19 cellular contexts compared by ENCODE assay signal in the genomic region with DNA sequence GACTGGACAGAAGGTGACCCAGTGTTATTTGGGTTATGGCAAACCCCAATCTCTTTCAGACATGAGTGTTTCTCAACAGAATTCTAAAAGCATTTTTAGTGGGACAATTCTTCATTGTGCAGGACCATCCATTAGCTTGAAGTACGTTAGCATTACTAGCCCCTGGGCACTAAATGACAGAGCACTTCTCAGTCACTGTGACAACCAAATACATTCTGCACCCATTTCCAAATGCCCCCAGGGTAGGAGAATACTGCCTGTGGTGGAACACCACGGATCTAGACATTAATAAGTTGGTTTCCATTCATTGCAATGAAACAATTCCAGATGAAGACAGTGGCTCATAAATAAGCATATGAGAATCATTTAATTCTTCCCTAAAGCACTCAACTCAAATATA.
DNase-seq lines count a peak whose midpoint lies in the region; TF ChIP-seq lines count a peak whose summit lies in the region.
"Had no signal": no experiment of that assay in that cellular context is flagged by ENCODE, and none has a peak within 500 bp of the region (broad histone marks: within the 10 kb centered on the region; RNA-seq: fewer than 3 reads in every experiment).

No MANE protein-coding gene starts in this region.

- H3K36me3 Mint-ChIP-seq in CD14-positive monocyte: no peaks in the 10 kb centered on the region
- H3K36me3 Mint-ChIP-seq: CD4-positive, alpha-beta memory T cell had no signal

- peak overlapping the region; percentile 42 for H2BK12ac ChIP-seq in trophoblast cell (ENCODE audit: low read length)

- no peak overlapping the region for H3K4ac ChIP-seq in trophoblast cell (ENCODE audit: low read depth, low read length)

- H3K79me1 ChIP-seq in trophoblast cell (ENCODE audit: low read length): peaks cover 6% of the 10 kb centered on the region

- H4K91ac ChIP-seq in trophoblast cell (ENCODE audit: low read depth, low read length): no peak overlapping the region

- H3K4me3 Mint-ChIP-seq in CD14-positive monocyte: no peak overlapping the region
- H3K4me3 Mint-ChIP-seq: CD4-positive, alpha-beta memory T cell had no signal

- H3K79me2 ChIP-seq in trophoblast cell (ENCODE audit: control insufficient read depth, insufficient read depth, low read length, poor library complexity): no peaks in the 10 kb centered on the region

- no peak overlapping the region for H3K23ac ChIP-seq in trophoblast cell (ENCODE audit: low read length)

- H3K18ac ChIP-seq in trophoblast cell (ENCODE audit: low read length): no peak overlapping the region

- no peak overlapping the region for H2AFZ ChIP-seq in trophoblast cell (ENCODE audit: insufficient read depth, low read length, poor library complexity)
- H2AFZ ChIP-seq: GM23248 had no signal

- no peak overlapping the region for H4K8ac ChIP-seq in trophoblast cell (ENCODE audit: low read depth, low read length)

- H3K27ac Mint-ChIP-seq in CD14-positive monocyte: no peak overlapping the region
- H3K27ac Mint-ChIP-seq: CD4-positive, alpha-beta memory T cell had no signal

- H4K12ac ChIP-seq in trophoblast cell (ENCODE audit: low read depth, low read length): no peak overlapping the region

- H2BK5ac ChIP-seq in trophoblast cell (ENCODE audit: low read depth, low read length, poor library complexity): no peak overlapping the region

- TF ChIP-seq CTCF in CD14-positive monocyte (IDR thresholded peaks at IDR 0.05): no peak

- H3K4me3 ChIP-seq in trophoblast cell (ENCODE audit: low read depth, low read length): no peak overlapping the region
- H3K4me3 ChIP-seq: A549, GM23248, HAP-1 had no signal

- no peak overlapping the region for H3K27ac ChIP-seq in trophoblast cell (ENCODE audit: low read depth, low read length)
- H3K27ac ChIP-seq: 22Rv1, A549, C4-2B, GM23248 had no signal

- no peaks in the 10 kb centered on the region for H3K27me3 ChIP-seq in trophoblast cell (ENCODE audit: insufficient read depth, low read length)

- H2AK5ac ChIP-seq in trophoblast cell (ENCODE audit: low read length): no peak overlapping the region

- H2BK120ac ChIP-seq in trophoblast cell (ENCODE audit: insufficient read depth, low read length, poor library complexity): no peak overlapping the region

- intact Hi-C loops in CD14-positive monocyte (cut with micrococcal nuclease): no loop called here

- DNase-seq in NCI-H1417 (lab: John Stamatoyannopoulos, UW) (peak in 2 of 3 experiments; percentile 13 to 61), NCI-H1417 treated with DMSO at 0.1 percent for 48 hours (lab: John Stamatoyannopoulos, UW) (no peak), NCI-H146 (lab: John Stamatoyannopoulos, UW) (peak; percentile 84), RPMI7951 (ENCODE audit: low read depth) (peak; percentile 54), trophoblast cell (no peak), DMS153 treated with DMSO at 0.1 percent for 48 hours (lab: John Stamatoyannopoulos, UW; ENCODE audit: unreplicated experiment) (no peak), CD14-positive monocyte (ENCODE audit: low spot score) (no peak), ecto neural progenitor cell (ENCODE audit: low spot score) (no peak)
- DNase-seq: AML-193; CD4-positive, alpha-beta memory T cell; DMS153; DMS79 treated with DMSO at 0.1 percent for 48 hours; GF-D8; GM23248; IMR-90 had no signal

- H3K4me1 Mint-ChIP-seq in CD14-positive monocyte: no peaks in the 10 kb centered on the region
- H3K4me1 Mint-ChIP-seq: CD4-positive, alpha-beta memory T cell had no signal

- no peaks in the 10 kb centered on the region for H3K9me3 ChIP-seq in trophoblast cell (ENCODE audit: insufficient read depth, low read depth, low read length)
- H3K9me3 ChIP-seq: A549, HAP-1 had no signal

- no peak overlapping the region for H3K14ac ChIP-seq in trophoblast cell (ENCODE audit: low read length)

- H3K4me1 ChIP-seq in trophoblast cell (ENCODE audit: control insufficient read depth in 1 of 2, insufficient read depth in 2 of 2, low read length in 2 of 2): peaks cover 0 to 5% of the 10 kb centered on the region in 2 experiments
- H3K4me1 ChIP-seq: A549, HAP-1 had no signal

- H3K36me3 ChIP-seq in trophoblast cell (ENCODE audit: control insufficient read depth in 1 of 2, insufficient read depth in 2 of 2, low read length in 2 of 2): no peaks in the 10 kb centered on the region
- H3K36me3 ChIP-seq: HAP-1 had no signal

- H3K27me3 Mint-ChIP-seq in CD14-positive monocyte (ENCODE audit: low read depth in 3 of 3): peaks cover 7 to 21% (median 14%) of the 10 kb centered on the region in 3 donors

- H3K9ac ChIP-seq in trophoblast cell (ENCODE audit: low read length): no peak overlapping the region
- H3K9ac ChIP-seq: GM23248 had no signal

- no peak overlapping the region for H3K4me2 ChIP-seq in trophoblast cell (ENCODE audit: low read length)
- H3K4me2 ChIP-seq: A549 had no signal

- peaks cover 0 to 2% (median 0%) of the 10 kb centered on the region in 7 donors for H3K9me3 Mint-ChIP-seq in CD14-positive monocyte
- H3K9me3 Mint-ChIP-seq: CD4-positive, alpha-beta memory T cell had no signal

- WGBS in trophoblast cell (ENCODE audit: extremely low coverage, insufficient coverage, insufficient read length): no CpG with 5 or more reads among the region's 2 CpGs

Comparison
In these comparisons a context has a peak if more than half of its experiments do, and no peak if none do; other contexts are left out.
1. DNase-seq: peak in NCI-H1417 (2 of 3), NCI-H146 (single experiment) and RPMI7951 (single experiment); none in NCI-H1417 treated with DMSO at 0.1 percent for 48 hours (single experiment), trophoblast cell (0 of 2), DMS153 treated with DMSO at 0.1 percent for 48 hours (single experiment), CD14-positive monocyte (single experiment) and ecto neural progenitor cell (single experiment).